ENCODE assay signal across 7 cellular contexts in the genomic region with DNA sequence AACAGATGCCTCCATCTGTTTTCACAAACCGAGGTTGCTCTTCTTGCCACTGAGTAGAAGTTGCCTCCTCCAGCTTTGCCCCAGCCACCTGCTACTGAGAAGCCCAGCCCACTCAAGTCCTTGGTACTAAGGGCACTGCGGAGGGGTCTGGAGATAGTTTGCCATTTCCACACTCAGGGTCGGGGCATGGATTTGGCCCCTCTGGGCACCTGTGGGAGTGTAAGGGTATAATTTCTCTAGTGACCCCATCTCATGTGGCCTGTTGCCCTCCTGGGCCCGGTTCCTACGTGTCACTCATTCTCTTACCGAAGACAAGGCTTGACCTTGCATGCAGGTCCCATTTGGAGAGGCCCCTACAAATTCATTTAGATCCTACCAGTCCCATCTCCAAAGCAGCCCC.
"Had no signal": no experiment of that assay in that cellular context is flagged by ENCODE, and none has a peak within 500 bp of the region (broad histone marks: within the 10 kb centered on the region; RNA-seq: fewer than 3 reads in every experiment).

No MANE protein-coding gene starts in this region.

- H2AFZ ChIP-seq: GM23248 had no signal

- H3K27ac Mint-ChIP-seq: HFFc6, IgD-negative memory B cell had no signal

- H3K9ac ChIP-seq: GM23248 had no signal

- H3K9me3 Mint-ChIP-seq: HFFc6 had no signal

- H3K4me3 Mint-ChIP-seq: HFFc6, IgD-negative memory B cell had no signal

- H3K36me3 Mint-ChIP-seq: IgD-negative memory B cell had no signal

- DNase-seq: GM23248, GOT3, H7, HFFc6 had no signal

- H3K36me3 ChIP-seq: HAP-1 had no signal

- H3K4me3 ChIP-seq: GM23248, HAP-1 had no signal

- H3K4me1 ChIP-seq: HAP-1 had no signal

- H3K9me3 ChIP-seq: HAP-1 had no signal

- H3K27ac ChIP-seq: GM23248, HL-60 had no signal
